Comparison of ENCODE assay signal across 18 cellular contexts in the genomic region with DNA sequence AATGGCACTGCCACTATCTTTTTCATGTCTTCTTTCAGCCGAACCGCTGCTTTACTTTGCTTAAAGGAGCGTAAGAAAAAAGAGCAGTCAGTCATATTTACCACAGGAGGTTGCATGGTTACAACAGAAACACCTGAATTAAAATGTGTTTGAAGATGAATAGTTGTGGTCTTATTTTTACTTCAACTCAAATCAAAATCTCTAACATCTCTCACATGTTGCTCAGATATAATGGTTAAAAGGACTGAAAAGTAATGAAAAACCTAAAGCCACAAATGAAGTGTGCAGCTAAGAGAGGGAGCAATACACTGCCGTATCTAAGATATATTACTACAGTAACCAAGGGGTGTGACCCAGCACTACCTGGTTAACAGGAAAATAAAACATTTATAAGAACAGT. TPM values are rescaled to one million over a fixed set of nuclear protein-coding genes. Genes with fewer than 3 reads are reported as not detected.
DNase-seq lines count a peak whose midpoint lies in the region; ATAC-seq and TF ChIP-seq lines count a peak whose summit lies in the region.
"Had no signal": no experiment of that assay in that cellular context is flagged by ENCODE, and none has a peak within 500 bp of the region (broad histone marks: within the 10 kb centered on the region; RNA-seq: fewer than 3 reads in every experiment).

No MANE protein-coding gene starts in this region.

- DNase-seq in activated T-cell treated with anti-CD3 and anti-CD28 coated beads, Interleukin-2, amount 50 U/mL, for 72 hours: no peak
- DNase-seq in activated T-cell treated with anti-CD3 and anti-CD28 coated beads for 4 hours (no peak), right lobe of liver (no peak), stomach (no peak)
- DNase-seq in Jurkat, Clone E6-1 (ENCODE audit: low read depth, low spot score): peak; percentile 60
- DNase-seq in central memory CD8-positive, alpha-beta T cell (ENCODE audit: low spot score in 2 of 2): no peak
- peak in 4 of 10 donors; percentile 12 to 46 (median 16) for DNase-seq in naive thymus-derived CD8-positive, alpha-beta T cell
- DNase-seq: COR-L47, DND-41, MG63, NCI-H187, NCI-H446, NCI-H526 treated with DMSO at 0.1 percent for 48 hours, OCI-M1, SJCRH30 had no signal

- no peak overlapping the region for H3K27ac Mint-ChIP-seq in activated T-cell treated with anti-CD3 and anti-CD28 coated beads, Interleukin-2, amount 50 U/mL, for 72 hours
- H3K27ac Mint-ChIP-seq in central memory CD8-positive, alpha-beta T cell (ENCODE audit: low read depth): no peak overlapping the region
- H3K27ac Mint-ChIP-seq in naive thymus-derived CD8-positive, alpha-beta T cell: peak overlapping the region in 3 of 10 donors; percentile 14 to 47 (median 21)

- TF ChIP-seq CTCF in right lobe of liver (IDR thresholded peaks at IDR 0.05): no peak
- TF ChIP-seq CTCF in stomach (IDR thresholded peaks at IDR 0.05): no peak

- intact Hi-C loops in right lobe of liver (cut with DNase I): loop anchor here in 1 of 2 donors (10.0 kb wide), 2 partner anchors 215 to 325 kb away; no protein-coding TSS in a partner anchor
- intact Hi-C loops in stomach (cut with DNase I; ENCODE audit: low total_unique reads): loop anchor here (10.0 kb wide), 1 partner anchor 325 kb away; no protein-coding TSS in a partner anchor

- H3K36me3 ChIP-seq in right lobe of liver (no peaks in the 10 kb centered on the region), stomach (no peaks in the 10 kb centered on the region)
- H3K36me3 ChIP-seq: MG63, SJCRH30 had no signal

- H3K27ac ChIP-seq in right lobe of liver (no peak overlapping the region), stomach (no peak overlapping the region)
- H3K27ac ChIP-seq: C4-2B, SJCRH30 had no signal

- no peak overlapping the region for H3K4me3 Mint-ChIP-seq in activated T-cell treated with anti-CD3 and anti-CD28 coated beads, Interleukin-2, amount 50 U/mL, for 72 hours
- H3K4me3 Mint-ChIP-seq in central memory CD8-positive, alpha-beta T cell: no peak overlapping the region
- H3K4me3 Mint-ChIP-seq in naive thymus-derived CD8-positive, alpha-beta T cell: peak overlapping the region in 1 of 10 donors; percentile 31

- H3K9me3 Mint-ChIP-seq in activated T-cell treated with anti-CD3 and anti-CD28 coated beads, Interleukin-2, amount 50 U/mL, for 72 hours: no peaks in the 10 kb centered on the region
- no peaks in the 10 kb centered on the region for H3K9me3 Mint-ChIP-seq in central memory CD8-positive, alpha-beta T cell
- H3K9me3 Mint-ChIP-seq in naive thymus-derived CD8-positive, alpha-beta T cell: peaks cover 0 to 7% (median 0%) of the 10 kb centered on the region in 9 donors

- peak; percentile 73 to 75 for ATAC-seq in activated T-cell treated with anti-CD3 and anti-CD28 coated beads, Interleukin-2, amount 50 U/mL, for 72 hours (replicated peaks in 1 of 2)
- ATAC-seq in central memory CD8-positive, alpha-beta T cell (replicated peaks; ENCODE audit: extremely low read depth, poor library complexity, severe bottlenecking): peak; percentile 62
- peak; percentile 74 to 87 for ATAC-seq in naive thymus-derived CD8-positive, alpha-beta T cell
- ATAC-seq in right lobe of liver (no peak), GM19351 (IDR thresholded peaks at IDR 0.05; ENCODE audit: unreplicated experiment) (no peak)
- ATAC-seq: K562 had no signal

- H3K4me3 ChIP-seq in Jurkat, Clone E6-1 (ENCODE audit: low read length): no peak overlapping the region
- no peak overlapping the region for H3K4me3 ChIP-seq in right lobe of liver
- no peak overlapping the region for H3K4me3 ChIP-seq in stomach
- H3K4me3 ChIP-seq: K562, MG63, SJCRH30 had no signal

- H3K4me1 Mint-ChIP-seq in activated T-cell treated with anti-CD3 and anti-CD28 coated beads, Interleukin-2, amount 50 U/mL, for 72 hours (ENCODE audit: low read depth): peaks cover 9% of the 10 kb centered on the region
- H3K4me1 Mint-ChIP-seq in central memory CD8-positive, alpha-beta T cell: no peaks in the 10 kb centered on the region
- H3K4me1 Mint-ChIP-seq in naive thymus-derived CD8-positive, alpha-beta T cell: peaks cover 0 to 6% (median 2%) of the 10 kb centered on the region in 4 donors

- no peak for TF ChIP-seq POLR2A in right lobe of liver (IDR thresholded peaks at IDR 0.05)
- no peak for TF ChIP-seq POLR2A in stomach (IDR thresholded peaks at IDR 0.05)

- H3K9me3 ChIP-seq in right lobe of liver: no peaks in the 10 kb centered on the region
- no peaks in the 10 kb centered on the region for H3K9me3 ChIP-seq in stomach
- H3K9me3 ChIP-seq: MG63, SJCRH30 had no signal

- no peaks in the 10 kb centered on the region for H3K27me3 ChIP-seq in right lobe of liver
- no peaks in the 10 kb centered on the region for H3K27me3 ChIP-seq in stomach
- H3K27me3 ChIP-seq: MG63, SJCRH30 had no signal

- no peaks in the 10 kb centered on the region for H3K36me3 Mint-ChIP-seq in activated T-cell treated with anti-CD3 and anti-CD28 coated beads, Interleukin-2, amount 50 U/mL, for 72 hours (ENCODE audit: insufficient read depth in 2 of 2)
- no peaks in the 10 kb centered on the region for H3K36me3 Mint-ChIP-seq in central memory CD8-positive, alpha-beta T cell (ENCODE audit: insufficient read depth)
- no peaks in the 10 kb centered on the region for H3K36me3 Mint-ChIP-seq in naive thymus-derived CD8-positive, alpha-beta T cell

- no peaks in the 10 kb centered on the region for H3K27me3 Mint-ChIP-seq in activated T-cell treated with anti-CD3 and anti-CD28 coated beads, Interleukin-2, amount 50 U/mL, for 72 hours (ENCODE audit: low read depth)
- no peaks in the 10 kb centered on the region for H3K27me3 Mint-ChIP-seq in central memory CD8-positive, alpha-beta T cell
- no peaks in the 10 kb centered on the region for H3K27me3 Mint-ChIP-seq in naive thymus-derived CD8-positive, alpha-beta T cell

- no peak for TF ChIP-seq EP300 in stomach (IDR thresholded peaks at IDR 0.05)

- POLR2A ChIA-PET in naive thymus-derived CD8-positive, alpha-beta T cell (lab: Charles Lee): no interaction called here

- H3K4me1 ChIP-seq in right lobe of liver (no peaks in the 10 kb centered on the region), stomach (peaks cover 0 to 3% (median under 1%) of the 10 kb centered on the region in 4 donors)

- WGBS in right lobe of liver (ENCODE audit: insufficient coverage, low coverage, low lambda C conversion rate, missing lambda C conversion rate): 87% methylated on average over 4 of the region's 4 CpGs
- WGBS in stomach, 5 donors: 68 to 82% (median 76%) methylated on average over 4 of the region's 4 CpGs

RNA-seq across cellular contexts. Expression of a gene that starts 27.4 kb away (rescaled TPM):
- 1 to 10 TPM; 4.4 to 5.9 TPM for total RNA-seq in activated T-cell treated with anti-CD3 and anti-CD28 coated beads, Interleukin-2, amount 50 U/mL, for 72 hours
- 2.7 TPM for polyA plus RNA-seq in Jurkat, Clone E6-1 (2012; ENCODE audit: insufficient read depth, insufficient read length)
- 1 to 10 TPM; 1.1 to 2.4 TPM for total RNA-seq in naive thymus-derived CD8-positive, alpha-beta T cell
- 1 to 10 TPM in 1 of 3 donors, under 1 TPM in 2; 0.30 to 3.1 (median 0.81) TPM for polyA plus RNA-seq in naive thymus-derived CD8-positive, alpha-beta T cell
- total RNA-seq in right lobe of liver (10 to 100 TPM; 28.3 to 82.5 (median 51.7) TPM), stomach (100 to 1,000 TPM in 1 of 5 donors, 10 to 100 TPM in 4; 39.3 to 132 (median 68.8) TPM)
- polyA plus RNA-seq in stomach: 10 to 100 TPM in 2 of 3 donors, 1 to 10 TPM in 1; 6.0 to 13.3 (median 12.3) TPM

Comparison
In these comparisons a context has a peak if more than half of its experiments do, and no peak if none do; other contexts are left out.
1. ATAC-seq: peak in activated T-cell treated with anti-CD3 and anti-CD28 coated beads, Interleukin-2, amount 50 U/mL, for 72 hours (2 of 2), central memory CD8-positive, alpha-beta T cell (single experiment) and naive thymus-derived CD8-positive, alpha-beta T cell (2 of 2); none in right lobe of liver (0 of 4) and GM19351 (single experiment).
2. RNA of a gene that starts 27.4 kb away (total RNA-seq): 39.3 to 132 TPM in stomach and 28.3 to 82.5 TPM in right lobe of liver; 4.4 to 5.9 TPM in activated T-cell treated with anti-CD3 and anti-CD28 coated beads, Interleukin-2, amount 50 U/mL, for 72 hours and 1.1 to 2.4 TPM in naive thymus-derived CD8-positive, alpha-beta T cell; every median in the first group is over 4 times any median in the second.